Comparison of ENCODE assay signal across 8 cellular contexts in genomic region chr5:109455598-109456096, GRCh38. TPM values are rescaled to one million over a fixed set of nuclear protein-coding genes. Genes with fewer than 3 reads are reported as not detected.
DNase-seq lines count a peak whose midpoint lies in the region; ATAC-seq and TF ChIP-seq lines count a peak whose summit lies in the region.
"Had no signal": no experiment of that assay in that cellular context is flagged by ENCODE, and none has a peak within 500 bp of the region (broad histone marks: within the 10 kb centered on the region; RNA-seq: fewer than 3 reads in every experiment).

No MANE protein-coding gene starts in this region.

- no peak overlapping the region for H3K4me3 Mint-ChIP-seq in CD8-positive, alpha-beta memory T cell
- H3K4me3 Mint-ChIP-seq: activated naive CD8-positive, alpha-beta T cell treated with anti-CD3 and anti-CD28 coated beads, Interleukin-2, amount 10 ng/mL, durations not matched to agents 7 days and 5 days had no signal

- in situ Hi-C loops in brain microvascular endothelial cell (cut with HindIII; ENCODE audit: low pct_ligation_motif_present, low sequenced_read_pairs), result no loop called here

- peak; percentile 62 for DNase-seq in GOT3 (lab: John Stamatoyannopoulos, UW)
- peak; percentile 100 for DNase-seq in brain microvascular endothelial cell
- DNase-seq in lower lobe of right lung, result no peak
- DNase-seq in aorta, result peak in 1 of 2 donors; percentile 69
- no peak for DNase-seq in CD8-positive, alpha-beta memory T cell
- DNase-seq: activated naive CD8-positive, alpha-beta T cell treated with anti-CD3 and anti-CD28 coated beads, Interleukin-2, amount 10 ng/mL, durations not matched to agents 7 days and 5 days had no signal

- TF ChIP-seq CTCF in Loucy (conservative IDR thresholded peaks at IDR 0.05; ENCODE audit: low read length) (no peak), brain microvascular endothelial cell (IDR thresholded peaks at IDR 0.05; ENCODE audit: low read depth, low read length, missing control alignments) (no peak), lower lobe of right lung (IDR thresholded peaks at IDR 0.05) (no peak)

- H3K36me3 ChIP-seq in Loucy (ENCODE audit: insufficient read depth, low read length) (no peaks in the 10 kb centered on the region), brain microvascular endothelial cell (replicated peaks) (no peaks in the 10 kb centered on the region), lower lobe of right lung (no peaks in the 10 kb centered on the region), aorta (ENCODE audit: control insufficient read depth in 1 of 2, insufficient read depth in 2 of 2, low read length in 1 of 2) (no peaks in the 10 kb centered on the region)
- H3K36me3 ChIP-seq in CD8-positive, alpha-beta memory T cell (ENCODE audit: insufficient read depth, low read length), result no peaks in the 10 kb centered on the region

- H3K27ac ChIP-seq in brain microvascular endothelial cell (peak overlapping the region; percentile 96), lower lobe of right lung (peak overlapping the region; percentile 9), aorta (ENCODE audit: low read depth in 1 of 2, low read length in 2 of 2) (peak overlapping the region; percentile 60 to 89)
- no peak overlapping the region for H3K27ac ChIP-seq in CD8-positive, alpha-beta memory T cell (ENCODE audit: low read depth, low read length)

- H3K4me2 ChIP-seq in Loucy (ENCODE audit: low read depth, low read length, poor library complexity, severe bottlenecking), result no peak overlapping the region

- CTCF ChIA-PET in CD8-positive, alpha-beta memory T cell (lab: Charles Lee), result no interaction called here

- ATAC-seq in GM18508 (IDR thresholded peaks at IDR 0.05; ENCODE audit: insufficient read depth, unreplicated experiment) (peak; percentile 100), lower lobe of right lung (peak; percentile 85 to 97), aorta (ENCODE audit: low FRiP score) (peak; percentile 92)

- no peaks in the 10 kb centered on the region for H3F3A ChIP-seq in Loucy (ENCODE audit: low read depth)

- H3K4me3 ChIP-seq in Loucy (ENCODE audit: low read length, poor library complexity, severe bottlenecking), result no peak overlapping the region
- H3K4me3 ChIP-seq in brain microvascular endothelial cell (ENCODE audit: low read depth, low read length), result no peak overlapping the region
- no peak overlapping the region for H3K4me3 ChIP-seq in lower lobe of right lung
- peak overlapping the region in 1 of 2 donors; percentile 15 for H3K4me3 ChIP-seq in aorta (ENCODE audit: low read length in 2 of 2)
- H3K4me3 ChIP-seq in CD8-positive, alpha-beta memory T cell (ENCODE audit: low read length), result no peak overlapping the region

- no peaks in the 10 kb centered on the region for H3K79me2 ChIP-seq in Loucy (ENCODE audit: insufficient read depth, low read length)

- H3K27me3 ChIP-seq in Loucy (ENCODE audit: insufficient read depth, low read length, poor library complexity, severe bottlenecking), result no peaks in the 10 kb centered on the region
- no peaks in the 10 kb centered on the region for H3K27me3 ChIP-seq in brain microvascular endothelial cell (replicated peaks)
- H3K27me3 ChIP-seq in lower lobe of right lung (ENCODE audit: low read depth), result no peaks in the 10 kb centered on the region
- H3K27me3 ChIP-seq in aorta (ENCODE audit: control insufficient read depth in 1 of 2, insufficient read depth in 2 of 2, low read length in 1 of 2), result no peaks in the 10 kb centered on the region
- no peaks in the 10 kb centered on the region for H3K27me3 ChIP-seq in CD8-positive, alpha-beta memory T cell (ENCODE audit: insufficient read depth, low read length, poor library complexity, severe bottlenecking)

- H3K27ac Mint-ChIP-seq in CD8-positive, alpha-beta memory T cell, result no peak overlapping the region
- H3K27ac Mint-ChIP-seq: activated naive CD8-positive, alpha-beta T cell treated with anti-CD3 and anti-CD28 coated beads, Interleukin-2, amount 10 ng/mL, durations not matched to agents 7 days and 5 days had no signal

- 3% methylated on average over 3 of the region's 3 CpGs for WGBS in aorta, 2 donors

- H3K9ac ChIP-seq in Loucy (ENCODE audit: low read depth, low read length, poor library complexity, severe bottlenecking), result no peak overlapping the region

- no peaks in the 10 kb centered on the region for H4K20me1 ChIP-seq in Loucy (ENCODE audit: insufficient read depth, low read length, poor library complexity, severe bottlenecking)

- POLR2A ChIA-PET in CD8-positive, alpha-beta memory T cell (lab: Charles Lee), result no interaction called here

- H3K27me3 Mint-ChIP-seq in CD8-positive, alpha-beta memory T cell, result peaks cover 16 to 21% of the 10 kb centered on the region in 2 donors

- peak overlapping the region; percentile 73; the same call in 1 of the 2 replicates for H2AFZ ChIP-seq in Loucy (ENCODE audit: low read length)

- no peaks in the 10 kb centered on the region for H3K9me3 Mint-ChIP-seq in CD8-positive, alpha-beta memory T cell

- H3K9me3 ChIP-seq in Loucy (ENCODE audit: insufficient read depth, low read depth, low read length) (no peaks in the 10 kb centered on the region), lower lobe of right lung (no peaks in the 10 kb centered on the region), aorta (ENCODE audit: control insufficient read depth, low read length) (peaks cover 1% of the 10 kb centered on the region)
- no peaks in the 10 kb centered on the region for H3K9me3 ChIP-seq in CD8-positive, alpha-beta memory T cell (ENCODE audit: low read length)

- no peaks in the 10 kb centered on the region for H3K4me1 Mint-ChIP-seq in CD8-positive, alpha-beta memory T cell
- H3K4me1 Mint-ChIP-seq: activated naive CD8-positive, alpha-beta T cell treated with anti-CD3 and anti-CD28 coated beads, Interleukin-2, amount 10 ng/mL, durations not matched to agents 7 days and 5 days had no signal

- no peaks in the 10 kb centered on the region for H3K36me3 Mint-ChIP-seq in CD8-positive, alpha-beta memory T cell
- H3K36me3 Mint-ChIP-seq: activated naive CD8-positive, alpha-beta T cell treated with anti-CD3 and anti-CD28 coated beads, Interleukin-2, amount 10 ng/mL, durations not matched to agents 7 days and 5 days had no signal

- intact Hi-C loops in lower lobe of right lung (cut with DNase I), result no loop called here
- intact Hi-C loops in aorta (cut with DNase I), result loop anchor here in 1 of 2 donors (2.0 kb wide), 1 partner anchor 45 kb away; no protein-coding TSS in a partner anchor

- no peaks in the 10 kb centered on the region for H3K9me2 ChIP-seq in Loucy (replicated peaks; ENCODE audit: low read depth, low read length)

- peaks cover 6% of the 10 kb centered on the region for H3K4me1 ChIP-seq in Loucy (ENCODE audit: insufficient read depth, low read length, poor library complexity, severe bottlenecking)
- peaks cover 11% of the 10 kb centered on the region for H3K4me1 ChIP-seq in lower lobe of right lung
- peaks cover 4% of the 10 kb centered on the region in 2 donors for H3K4me1 ChIP-seq in aorta (ENCODE audit: control insufficient read depth in 1 of 2, insufficient read depth in 2 of 2, low read length in 2 of 2)
- H3K4me1 ChIP-seq in CD8-positive, alpha-beta memory T cell (ENCODE audit: insufficient read depth, low read length), result no peaks in the 10 kb centered on the region

RNA-seq across cellular contexts. Expression of gene PJA2, which starts 45.9 kb away (rescaled TPM):
- 84.0 TPM for total RNA-seq in lower lobe of right lung
- total RNA-seq in aorta, result 100 to 1,000 TPM; 128 to 157 TPM
- polyA plus RNA-seq in aorta, result 10 to 100 TPM; 65.9 to 74.0 TPM
- 10 to 100 TPM; 37.5 to 39.5 TPM for total RNA-seq in CD8-positive, alpha-beta memory T cell
- 54.8 TPM for polyA plus RNA-seq in CD8-positive, alpha-beta memory T cell

Comparison
In these comparisons a context has a peak if more than half of its experiments do, and no peak if none do; other contexts are left out.
1. DNase-seq: peak in GOT3 (single experiment) and brain microvascular endothelial cell (single experiment); none in lower lobe of right lung (single experiment) and CD8-positive, alpha-beta memory T cell (0 of 5).
2. Peak in every context shown above with its lines, with median percentiles within 50 percentile points of each other: ATAC-seq.